In genomic region chr6:15531973-15532372, GRCh38 we compare ENCODE assay signal across 19 cellular contexts.
DNase-seq lines count a peak whose midpoint lies in the region; ATAC-seq and TF ChIP-seq lines count a peak whose summit lies in the region.
"Had no signal": no experiment of that assay in that cellular context is flagged by ENCODE, and none has a peak within 500 bp of the region (broad histone marks: within the 10 kb centered on the region; RNA-seq: fewer than 3 reads in every experiment).

No MANE protein-coding gene starts in this region.

- intact Hi-C loops in activated B cell treated with CpG ODN at 0.5 μM for 24 hours (cut with micrococcal nuclease): no loop called here

- no peak for DNase-seq in activated naive CD4-positive, alpha-beta T cell treated with anti-CD3 and anti-CD28 coated beads, Interleukin-2, amount 50 U/mL, for 72 hours (ENCODE audit: low spot score in 2 of 2)
- DNase-seq in activated B cell treated with CpG ODN at 0.5 μM for 24 hours (no peak), nephron progenitor cell (no peak)
- no peak for DNase-seq in natural killer cell treated with Interleukin-12 subunit alpha and Interleukin-12 subunit beta and Interleukin-15 and Interleukin-18, amount 100 ng/mL, for 72 hours (ENCODE audit: low spot score)
- no peak for DNase-seq in activated CD4-positive, alpha-beta T cell treated with anti-CD3 and anti-CD28 coated beads for 48 hours
- DNase-seq: CD4-positive, CD25-positive, alpha-beta regulatory T cell; DMS153; DND-41; NCI-H1092; NCI-H1436; NCI-H187; NCI-H2171 treated with DMSO at 0.1 percent for 48 hours; NCI-H524 treated with DMSO at 0.1 percent for 48 hours; NCI-H774; PC-9 had no signal

- H3K4me3 Mint-ChIP-seq in activated naive CD4-positive, alpha-beta T cell treated with anti-CD3 and anti-CD28 coated beads, Interleukin-2, amount 50 U/mL, for 24 hours: no peak overlapping the region
- H3K4me3 Mint-ChIP-seq in activated B cell treated with CpG ODN at 0.5 μM for 24 hours (no peak overlapping the region), nephron progenitor cell (no peak overlapping the region)
- no peak overlapping the region for H3K4me3 Mint-ChIP-seq in natural killer cell treated with Interleukin-12 subunit alpha and Interleukin-12 subunit beta and Interleukin-15 and Interleukin-18, amount 100 ng/mL, for 72 hours
- H3K4me3 Mint-ChIP-seq: CD4-positive, CD25-positive, alpha-beta regulatory T cell had no signal

- ATAC-seq in activated naive CD4-positive, alpha-beta T cell treated with anti-CD3 and anti-CD28 coated beads, Interleukin-2, amount 50 U/mL, for 72 hours: no peak
- no peak for ATAC-seq in activated B cell treated with CpG ODN at 0.5 μM for 24 hours (ENCODE audit: low read depth)
- ATAC-seq in natural killer cell treated with Interleukin-12 subunit alpha and Interleukin-12 subunit beta and Interleukin-15 and Interleukin-18, amount 100 ng/mL, for 72 hours: no peak
- no peak for ATAC-seq in HG02840 (IDR thresholded peaks at IDR 0.05; ENCODE audit: low FRiP score, unreplicated experiment)
- ATAC-seq: HCT116, Right ventricle myocardium inferior had no signal

- H3K27me3 Mint-ChIP-seq in activated naive CD4-positive, alpha-beta T cell treated with anti-CD3 and anti-CD28 coated beads, Interleukin-2, amount 50 U/mL, for 24 hours: no peaks in the 10 kb centered on the region
- H3K27me3 Mint-ChIP-seq in activated B cell treated with CpG ODN at 0.5 μM for 24 hours (no peaks in the 10 kb centered on the region), nephron progenitor cell (ENCODE audit: low read depth, poor library complexity) (no peaks in the 10 kb centered on the region)
- no peaks in the 10 kb centered on the region for H3K27me3 Mint-ChIP-seq in natural killer cell treated with Interleukin-12 subunit alpha and Interleukin-12 subunit beta and Interleukin-15 and Interleukin-18, amount 100 ng/mL, for 72 hours
- H3K27me3 Mint-ChIP-seq: CD4-positive, CD25-positive, alpha-beta regulatory T cell had no signal

- H3K4me1 Mint-ChIP-seq in activated naive CD4-positive, alpha-beta T cell treated with anti-CD3 and anti-CD28 coated beads, Interleukin-2, amount 50 U/mL, for 24 hours: peaks cover 11% of the 10 kb centered on the region
- H3K4me1 Mint-ChIP-seq in activated B cell treated with CpG ODN at 0.5 μM for 24 hours (peaks cover 25% of the 10 kb centered on the region), nephron progenitor cell (no peaks in the 10 kb centered on the region)
- peaks cover 10 to 11% of the 10 kb centered on the region in 2 donors for H3K4me1 Mint-ChIP-seq in natural killer cell treated with Interleukin-12 subunit alpha and Interleukin-12 subunit beta and Interleukin-15 and Interleukin-18, amount 100 ng/mL, for 72 hours (ENCODE audit: low read depth in 2 of 2)

- no peak for TF ChIP-seq CTCF in activated B cell treated with CpG ODN at 0.5 μM for 24 hours (IDR thresholded peaks at IDR 0.05)
- no peak for TF ChIP-seq CTCF in nephron progenitor cell (IDR thresholded peaks at IDR 0.05)

- peaks cover 30% of the 10 kb centered on the region for H3K36me3 Mint-ChIP-seq in activated naive CD4-positive, alpha-beta T cell treated with anti-CD3 and anti-CD28 coated beads, Interleukin-2, amount 50 U/mL, for 24 hours
- peaks cover 8 to 35% of the 10 kb centered on the region in 2 donors for H3K36me3 Mint-ChIP-seq in activated naive CD4-positive, alpha-beta T cell treated with anti-CD3 and anti-CD28 coated beads, Interleukin-2, amount 50 U/mL, for 72 hours
- H3K36me3 Mint-ChIP-seq in activated B cell treated with CpG ODN at 0.5 μM for 24 hours (ENCODE audit: low read depth) (peaks cover 60% of the 10 kb centered on the region), nephron progenitor cell (ENCODE audit: low read depth) (peaks cover 74% of the 10 kb centered on the region)
- no peaks in the 10 kb centered on the region for H3K36me3 Mint-ChIP-seq in natural killer cell treated with Interleukin-12 subunit alpha and Interleukin-12 subunit beta and Interleukin-15 and Interleukin-18, amount 100 ng/mL, for 72 hours

- POLR2A ChIA-PET in activated B cell treated with CpG ODN at 0.5 μM for 24 hours (lab: Charles Lee): no interaction called here

- peak overlapping the region; percentile 77 for H3K27ac Mint-ChIP-seq in activated naive CD4-positive, alpha-beta T cell treated with anti-CD3 and anti-CD28 coated beads, Interleukin-2, amount 50 U/mL, for 24 hours
- H3K27ac Mint-ChIP-seq in activated naive CD4-positive, alpha-beta T cell treated with anti-CD3 and anti-CD28 coated beads, Interleukin-2, amount 50 U/mL, for 72 hours: peak overlapping the region in 1 of 2 donors; percentile 56
- H3K27ac Mint-ChIP-seq in activated B cell treated with CpG ODN at 0.5 μM for 24 hours (peak overlapping the region; percentile 20), nephron progenitor cell (peak overlapping the region; percentile 27)
- H3K27ac Mint-ChIP-seq in natural killer cell treated with Interleukin-12 subunit alpha and Interleukin-12 subunit beta and Interleukin-15 and Interleukin-18, amount 100 ng/mL, for 72 hours: no peak overlapping the region
- H3K27ac Mint-ChIP-seq: CD4-positive, CD25-positive, alpha-beta regulatory T cell had no signal

- CTCF ChIA-PET in activated B cell treated with CpG ODN at 0.5 μM for 24 hours (lab: Charles Lee): no interaction called here

- no peaks in the 10 kb centered on the region for H3K9me3 Mint-ChIP-seq in activated naive CD4-positive, alpha-beta T cell treated with anti-CD3 and anti-CD28 coated beads, Interleukin-2, amount 50 U/mL, for 24 hours
- peaks cover 6 to 8% of the 10 kb centered on the region in 2 donors for H3K9me3 Mint-ChIP-seq in activated naive CD4-positive, alpha-beta T cell treated with anti-CD3 and anti-CD28 coated beads, Interleukin-2, amount 50 U/mL, for 72 hours
- no peaks in the 10 kb centered on the region for H3K9me3 Mint-ChIP-seq in activated B cell treated with CpG ODN at 0.5 μM for 24 hours
- peaks cover 29% of the 10 kb centered on the region for H3K9me3 Mint-ChIP-seq in nephron progenitor cell
- no peaks in the 10 kb centered on the region for H3K9me3 Mint-ChIP-seq in natural killer cell treated with Interleukin-12 subunit alpha and Interleukin-12 subunit beta and Interleukin-15 and Interleukin-18, amount 100 ng/mL, for 72 hours
- H3K9me3 Mint-ChIP-seq: CD4-positive, CD25-positive, alpha-beta regulatory T cell had no signal

Comparison
In these comparisons a context has a peak if more than half of its experiments do, and no peak if none do; other contexts are left out.
1. H3K27ac Mint-ChIP-seq: peak in activated naive CD4-positive, alpha-beta T cell treated with anti-CD3 and anti-CD28 coated beads, Interleukin-2, amount 50 U/mL, for 24 hours (single experiment), activated B cell treated with CpG ODN at 0.5 μM for 24 hours (single experiment) and nephron progenitor cell (single experiment); none in natural killer cell treated with Interleukin-12 subunit alpha and Interleukin-12 subunit beta and Interleukin-15 and Interleukin-18, amount 100 ng/mL, for 72 hours (0 of 2).